In genomic region chr19:16340092-16340491, GRCh38 we compare ENCODE assay signal across 2 cellular contexts.
TF ChIP-seq lines count a peak whose summit lies in the region.

No MANE protein-coding gene starts in this region.

TF ChIP-seq in GM23338, 12 proteins besides CTCF, POLR2A, EP300 and RAD21 (continued from another document):
- TF ChIP-seq ZNF462 (CRISPR knock-in tag; IDR thresholded peaks at IDR 0.05) = no peak
- TF ChIP-seq ZNF331 (CRISPR knock-in tag; IDR thresholded peaks at IDR 0.05; ENCODE audit: low read depth) = no peak

TF ChIP-seq in SK-N-SH treated with all-trans-retinoic acid at 6 μM for 48 hours, 23 proteins besides CTCF, POLR2A, EP300 and RAD21 (continued from another document):
- TF ChIP-seq PATZ1 (CRISPR knock-in tag; IDR thresholded peaks at IDR 0.05; ENCODE audit: borderline replicate concordance) = no peak
- TF ChIP-seq TOX (CRISPR knock-in tag; IDR thresholded peaks at IDR 0.05; ENCODE audit: borderline replicate concordance) = no peak
- TF ChIP-seq CSDC2 (CRISPR knock-in tag; IDR thresholded peaks at IDR 0.05) = no peak
- no peak for TF ChIP-seq POU6F1 (CRISPR knock-in tag; IDR thresholded peaks at IDR 0.05; ENCODE audit: borderline replicate concordance, low read depth)
- TF ChIP-seq ZFP3 (CRISPR knock-in tag; IDR thresholded peaks at IDR 0.05) = no peak
- TF ChIP-seq RARB (CRISPR knock-in tag; IDR thresholded peaks at IDR 0.05) = no peak
- TF ChIP-seq CSRNP3 (CRISPR knock-in tag; IDR thresholded peaks at IDR 0.05) = no peak
